Comparison of ENCODE assay signal across 17 cellular contexts in the genomic region with DNA sequence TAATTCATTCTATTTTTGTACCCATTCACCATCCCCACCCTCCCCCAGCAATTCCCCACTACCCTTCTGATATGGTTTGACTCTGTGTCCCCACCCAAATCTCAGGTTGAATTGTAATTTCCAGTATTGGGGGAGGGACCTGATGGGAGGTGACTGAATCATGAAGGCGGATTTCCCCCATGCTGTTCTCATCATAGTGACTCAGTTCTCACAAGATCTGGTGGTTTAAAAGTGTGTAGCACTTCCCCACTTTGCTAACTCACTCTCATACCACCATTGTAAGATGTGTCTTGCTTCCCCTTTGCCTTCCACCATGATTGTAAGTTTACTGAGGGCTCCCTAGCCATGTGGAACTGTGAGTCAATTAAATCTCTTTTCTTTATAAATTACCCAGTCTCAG. TPM values are rescaled to one million over a fixed set of nuclear protein-coding genes. Genes with fewer than 3 reads are reported as not detected.
DNase-seq lines count a peak whose midpoint lies in the region; ATAC-seq and TF ChIP-seq lines count a peak whose summit lies in the region.
"Had no signal": no experiment of that assay in that cellular context is flagged by ENCODE, and none has a peak within 500 bp of the region (broad histone marks: within the 10 kb centered on the region; RNA-seq: fewer than 3 reads in every experiment).

No MANE protein-coding gene starts in this region.

- ATAC-seq in activated CD4-positive, CD25-positive, alpha-beta regulatory T cell treated with anti-CD3 and anti-CD28 coated beads, Interleukin-2, amount 50 U/mL, for 24 hours: peak; percentile 95 to 96
- ATAC-seq in foreskin keratinocyte (peak; percentile 31), HG03139 (IDR thresholded peaks at IDR 0.05; ENCODE audit: unreplicated experiment) (no peak)

- H3K27ac ChIP-seq in foreskin keratinocyte: no peak overlapping the region
- H3K27ac ChIP-seq: hepatocyte, neural progenitor cell had no signal

- H3K27me3 ChIP-seq in foreskin keratinocyte: no peaks in the 10 kb centered on the region
- H3K27me3 ChIP-seq: BLaER1 treated with 17β-estradiol and CSF1 and Interleukin-3, amounts not matched to agents 10 nM and 100 nM; hepatocyte; neural progenitor cell had no signal

- no peaks in the 10 kb centered on the region for H3K4me1 ChIP-seq in foreskin keratinocyte
- H3K4me1 ChIP-seq: BLaER1 treated with 17β-estradiol and CSF1 and Interleukin-3, amounts not matched to agents 10 nM and 100 nM; neural progenitor cell had no signal

- TF ChIP-seq CTCF in foreskin keratinocyte (conservative IDR thresholded peaks at IDR 0.05): no peak

- no peak for DNase-seq in activated CD4-positive, CD25-positive, alpha-beta regulatory T cell (lab: John Stamatoyannopoulos, UW)
- peak; percentile 14 for DNase-seq in stimulated activated naive CD4-positive, alpha-beta T cell treated with Interleukin-2 at 50 U/mL for 16 hours (lab: John Stamatoyannopoulos, UW)
- DNase-seq in stimulated activated naive CD4-positive, alpha-beta T cell (lab: John Stamatoyannopoulos, UW): no peak
- peak in 1 of 2 donors; percentile 18 for DNase-seq in foreskin keratinocyte
- DNase-seq in NCI-H1105 treated with DMSO at 0.1 percent for 48 hours (lab: John Stamatoyannopoulos, UW): no peak
- no peak for DNase-seq in C1 segment of cervical spinal cord (lab: John Stamatoyannopoulos, UW)
- DNase-seq: 8988T; effector memory CD4-positive, alpha-beta T cell; HCEC 1CT; NCI-H2029; NCI-H524; SHP77 treated with DMSO at 0.1 percent for 48 hours had no signal

RNA-seq across cellular contexts. Expression of a gene that starts 25.9 kb away (rescaled TPM):
- 13.5 and 14.6 TPM in 2 replicates for total RNA-seq in foreskin keratinocyte
- polyA plus RNA-seq in foreskin keratinocyte: 22.3 and 22.5 TPM in 2 replicates

RNA-seq across cellular contexts. Expression of a gene that starts 39.1 kb away (rescaled TPM):
- total RNA-seq in foreskin keratinocyte: 0.20 and 0.28 TPM in 2 replicates
- 0.19 TPM in 2 replicates for polyA plus RNA-seq in foreskin keratinocyte
